8 cellular contexts compared by ENCODE assay signal in genomic region chrX:38817004-38817703, GRCh38. TPM values are rescaled to one million over a fixed set of nuclear protein-coding genes. Genes with fewer than 3 reads are reported as not detected.
DNase-seq lines count a peak whose midpoint lies in the region; ATAC-seq and TF ChIP-seq lines count a peak whose summit lies in the region.

No MANE protein-coding gene starts in this region.

- H3K4me1 ChIP-seq in prostate gland (replicated peaks), result no peaks in the 10 kb centered on the region

- no peak for TF ChIP-seq CTCF in prostate gland (IDR thresholded peaks at IDR 0.05)

- no peak for TF ChIP-seq POLR2A in prostate gland (IDR thresholded peaks at IDR 0.05)

- DNase-seq in NOMO-1 treated with DMSO at 0.1 percent for 48 hours (lab: John Stamatoyannopoulos, UW; ENCODE audit: unreplicated experiment), result peak; percentile 14
- DNase-seq in NOMO-1 (lab: John Stamatoyannopoulos, UW; ENCODE audit: unreplicated experiment in 2 of 2), result no peak
- peak; percentile 19 for DNase-seq in RPMI8226
- peak; percentile 54 for DNase-seq in left ventricle myocardium superior
- DNase-seq in substantia nigra (lab: John Stamatoyannopoulos, UW), result peak in 10 of 49 donors; percentile 0 to 2 (median 0)
- no peak for DNase-seq in prostate gland (ENCODE audit: low spot score)
- no peak for DNase-seq in NCI-H2171 treated with DMSO at 0.1 percent for 48 hours (lab: John Stamatoyannopoulos, UW)
- DNase-seq in activated naive CD4-positive, alpha-beta T cell treated with anti-CD3 and anti-CD28 coated beads, Interleukin-2, amount 50 U/mL, for 16 hours, result no peak

- ATAC-seq in left ventricle myocardium superior, result peak; percentile 94

- H3K36me3 ChIP-seq in prostate gland, result no peaks in the 10 kb centered on the region

- H3K27me3 ChIP-seq in prostate gland (replicated peaks; ENCODE audit: insufficient read depth), result no peaks in the 10 kb centered on the region

- no peak overlapping the region for H3K4me3 ChIP-seq in prostate gland

- H3K9me3 ChIP-seq in prostate gland, result no peaks in the 10 kb centered on the region

- H3K27ac ChIP-seq in substantia nigra (ENCODE audit: low read depth, low read length, poor library complexity, severe bottlenecking), result peak overlapping the region; percentile 12
- peak overlapping the region in 1 of 2 donors; percentile 27 for H3K27ac ChIP-seq in prostate gland

- 12% methylated on average over 2 of the region's 2 CpGs for WGBS in prostate gland

- intact Hi-C loops in left ventricle myocardium superior (cut with micrococcal nuclease) (no loop called here), prostate gland (cut with DNase I) (no loop called here)

RNA-seq across cellular contexts. Expression of gene MID1IP1, which starts 15.9 kb away (rescaled TPM):
- 50.9 TPM for total RNA-seq in left ventricle myocardium superior
- 100 to 1,000 TPM in 1 of 2 donors, 10 to 100 TPM in 1; 34.7 to 129 TPM for total RNA-seq in prostate gland

Comparison
In these comparisons a context has a peak if more than half of its experiments do, and no peak if none do; other contexts are left out.
1. DNase-seq: peak in NOMO-1 treated with DMSO at 0.1 percent for 48 hours (single experiment), RPMI8226 (single experiment) and left ventricle myocardium superior (single experiment); none in NOMO-1 (0 of 2), prostate gland (single experiment), NCI-H2171 treated with DMSO at 0.1 percent for 48 hours (single experiment) and activated naive CD4-positive, alpha-beta T cell treated with anti-CD3 and anti-CD28 coated beads, Interleukin-2, amount 50 U/mL, for 16 hours (single experiment).